In the genomic region with DNA sequence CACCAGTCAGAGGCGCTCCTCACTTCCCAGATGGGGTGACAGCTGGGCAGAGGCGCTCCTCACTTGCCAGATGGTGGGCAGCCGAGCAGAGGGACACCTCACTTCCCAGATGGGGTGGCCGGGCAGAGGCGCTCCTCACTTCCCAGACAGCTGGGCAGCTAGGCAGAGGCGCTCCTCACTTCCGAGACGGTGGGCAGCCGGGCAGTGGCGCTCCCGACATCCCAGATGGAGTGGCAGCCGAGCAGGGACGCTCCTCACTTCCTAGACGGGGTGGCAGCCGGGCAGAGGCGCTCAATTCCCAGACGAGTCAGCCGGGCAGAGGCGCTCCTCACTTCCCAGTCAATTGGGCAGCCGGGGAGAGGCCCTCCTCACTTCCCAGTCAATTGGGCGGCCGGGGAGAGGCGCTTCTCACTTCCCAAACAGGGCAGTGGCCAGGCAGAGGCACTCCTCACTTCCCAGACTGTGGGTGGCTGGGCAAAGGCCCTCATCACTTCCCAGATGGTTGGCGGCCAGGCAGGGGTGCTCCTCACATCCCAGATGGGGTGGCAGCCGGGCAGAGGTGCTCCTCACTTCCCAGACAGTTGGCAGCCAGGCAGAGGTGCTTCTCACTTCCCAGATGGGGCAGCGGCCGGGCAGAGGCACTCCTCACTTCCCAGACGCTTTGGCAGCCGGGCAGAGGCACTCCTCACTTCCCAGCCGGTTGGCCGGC, we compare ENCODE assay signal across 8 cellular contexts.
"Had no signal": no experiment of that assay in that cellular context is flagged by ENCODE, and none has a peak within 500 bp of the region (broad histone marks: within the 10 kb centered on the region; RNA-seq: fewer than 3 reads in every experiment).

No MANE protein-coding gene starts in this region.

- H2AFZ ChIP-seq: GM23338 had no signal

- H3K4me3 Mint-ChIP-seq: GM23338, H9, IgD-negative memory B cell had no signal

- ATAC-seq: GM23338 had no signal

- H3K4me3 ChIP-seq: GM23338 had no signal

- DNase-seq: H9, HCEC 1CT, KBM-7 had no signal

- H3K4me1 Mint-ChIP-seq: GM23338, H9, IgD-negative memory B cell had no signal

- H3K36me3 Mint-ChIP-seq: IgD-negative memory B cell had no signal

- H3K27ac Mint-ChIP-seq: GM23338, H9, IgD-negative memory B cell had no signal

- FAIRE-seq: H1, H54, HTR-8/SVneo had no signal

- H3K4me2 ChIP-seq: GM23338 had no signal

- H3K9me3 Mint-ChIP-seq: GM23338 had no signal
